ENCODE assay signal across 8 cellular contexts in genomic region chrX:39907964-39908616, GRCh38.
DNase-seq lines count a peak whose midpoint lies in the region; ATAC-seq, FAIRE-seq and TF ChIP-seq lines count a peak whose summit lies in the region.

No MANE protein-coding gene starts in this region.

- peaks cover 12% of the 10 kb centered on the region for H3K4me1 Mint-ChIP-seq in activated CD8-positive, alpha-beta memory T cell treated with anti-CD3 and anti-CD28 coated beads, Interleukin-2, amount 10 ng/mL, durations not matched to agents 7 days and 5 days

- H3K27ac Mint-ChIP-seq in activated naive CD4-positive, alpha-beta T cell treated with anti-CD3 and anti-CD28 coated beads, Interleukin-2, amount 50 U/mL, for 72 hours = no peak overlapping the region
- no peak overlapping the region for H3K27ac Mint-ChIP-seq in activated CD8-positive, alpha-beta memory T cell treated with anti-CD3 and anti-CD28 coated beads, Interleukin-2, amount 10 ng/mL, durations not matched to agents 7 days and 5 days

- H3K27me3 Mint-ChIP-seq in activated CD8-positive, alpha-beta memory T cell treated with anti-CD3 and anti-CD28 coated beads, Interleukin-2, amount 10 ng/mL, durations not matched to agents 7 days and 5 days = no peaks in the 10 kb centered on the region

- peak; percentile 63 for FAIRE-seq in GM12892 (lab: Jason Lieb, UNC)

- no peaks in the 10 kb centered on the region for H3K36me3 Mint-ChIP-seq in activated naive CD4-positive, alpha-beta T cell treated with anti-CD3 and anti-CD28 coated beads, Interleukin-2, amount 50 U/mL, for 72 hours
- no peaks in the 10 kb centered on the region for H3K36me3 Mint-ChIP-seq in activated CD8-positive, alpha-beta memory T cell treated with anti-CD3 and anti-CD28 coated beads, Interleukin-2, amount 10 ng/mL, durations not matched to agents 7 days and 5 days

- no peak for TF ChIP-seq POLR2A in GM12892 (IDR thresholded peaks at IDR 0.05; ENCODE audit: low read depth, low read length)

- intact Hi-C loops in sciatic nerve (cut with DNase I) = no loop called here

- no peaks in the 10 kb centered on the region for H3K9me3 Mint-ChIP-seq in activated naive CD4-positive, alpha-beta T cell treated with anti-CD3 and anti-CD28 coated beads, Interleukin-2, amount 50 U/mL, for 72 hours
- no peaks in the 10 kb centered on the region for H3K9me3 Mint-ChIP-seq in activated CD8-positive, alpha-beta memory T cell treated with anti-CD3 and anti-CD28 coated beads, Interleukin-2, amount 10 ng/mL, durations not matched to agents 7 days and 5 days (ENCODE audit: low read depth)

- H3K4me3 Mint-ChIP-seq in activated CD8-positive, alpha-beta memory T cell treated with anti-CD3 and anti-CD28 coated beads, Interleukin-2, amount 10 ng/mL, durations not matched to agents 7 days and 5 days = no peak overlapping the region

- CTCF ChIA-PET in activated CD8-positive, alpha-beta memory T cell treated with anti-CD3 and anti-CD28 coated beads, Interleukin-2, amount 10 ng/mL, durations not matched to agents 7 days and 5 days (lab: Charles Lee) = no interaction called here

- no peak for DNase-seq in GM12892 (ENCODE audit: insufficient read length)
- peak; percentile 99 for DNase-seq in RPMI7951 (ENCODE audit: low read depth)
- peak; percentile 96 for DNase-seq in glomerular visceral epithelial cell (ENCODE audit: extremely low spot score)
- no peak for DNase-seq in sciatic nerve (ENCODE audit: low spot score)
- no peak for DNase-seq in activated naive CD4-positive, alpha-beta T cell treated with anti-CD3 and anti-CD28 coated beads, Interleukin-2, amount 50 U/mL, for 72 hours (ENCODE audit: low spot score in 2 of 2)
- DNase-seq in activated CD8-positive, alpha-beta memory T cell treated with anti-CD3 and anti-CD28 coated beads, Interleukin-2, amount 10 ng/mL, durations not matched to agents 7 days and 5 days = no peak
- no peak for DNase-seq in T-helper 2 cell

- ATAC-seq in sciatic nerve = peak; percentile 83
- ATAC-seq in activated naive CD4-positive, alpha-beta T cell treated with anti-CD3 and anti-CD28 coated beads, Interleukin-2, amount 50 U/mL, for 72 hours = no peak
- ATAC-seq in activated CD8-positive, alpha-beta memory T cell treated with anti-CD3 and anti-CD28 coated beads, Interleukin-2, amount 10 ng/mL, durations not matched to agents 7 days and 5 days = no peak
- no peak for ATAC-seq in HG03439 (IDR thresholded peaks at IDR 0.05; ENCODE audit: unreplicated experiment)

Comparison
In these comparisons a context has a peak if more than half of its experiments do, and no peak if none do; other contexts are left out.
1. DNase-seq: peak in RPMI7951 (single experiment) and glomerular visceral epithelial cell (single experiment); none in GM12892 (single experiment), sciatic nerve (single experiment), activated naive CD4-positive, alpha-beta T cell treated with anti-CD3 and anti-CD28 coated beads, Interleukin-2, amount 50 U/mL, for 72 hours (0 of 2), activated CD8-positive, alpha-beta memory T cell treated with anti-CD3 and anti-CD28 coated beads, Interleukin-2, amount 10 ng/mL, durations not matched to agents 7 days and 5 days (single experiment) and T-helper 2 cell (0 of 5).